ENCODE assay signal across 27 cellular contexts in genomic region chr11:119511601-119512000, GRCh38.
"Had no signal": no experiment of that assay in that cellular context is flagged by ENCODE, and none has a peak within 500 bp of the region (broad histone marks: within the 10 kb centered on the region; RNA-seq: fewer than 3 reads in every experiment).

No MANE protein-coding gene starts in this region.

- H3K4me1 ChIP-seq: colonic mucosa, foreskin keratinocyte, psoas muscle, thyroid gland, uterus had no signal

- H3K27me3 ChIP-seq: colonic mucosa, gastroesophageal sphincter, ovary, thyroid gland, uterus had no signal

- H3K27ac Mint-ChIP-seq: naive thymus-derived CD4-positive, alpha-beta T cell; nephron; stimulated activated effector memory CD8-positive, alpha-beta T cell treated with anti-CD3 and anti-CD28 coated beads, Interleukin-12 subunit alpha, Interleukin-12 subunit beta, amount 100 ng/mL, for 72 hours; type B pancreatic cell had no signal

- H3K36me3 ChIP-seq: colonic mucosa, esophagus muscularis mucosa, gastroesophageal sphincter, heart right ventricle, left lung, ovary, sigmoid colon, stomach, thyroid gland, uterus had no signal

- H3K27ac ChIP-seq: colonic mucosa, esophagus muscularis mucosa, foreskin keratinocyte, gastroesophageal sphincter, heart right ventricle, left lung, ovary, psoas muscle, sigmoid colon, stomach, thyroid gland, uterus had no signal

- H3K4me3 ChIP-seq: colonic mucosa, esophagus muscularis mucosa, gastroesophageal sphincter, heart right ventricle, left lung, ovary, psoas muscle, sigmoid colon, stomach, thyroid gland, uterus had no signal

- DNase-seq: colonic mucosa; dermis blood vessel endothelial cell; effector memory CD4-positive, alpha-beta T cell; foreskin keratinocyte; heart right ventricle; hippocampal formation; left cardiac atrium; left lung; mammary epithelial cell; mesendoderm; midbrain; naive thymus-derived CD4-positive, alpha-beta T cell; occipital lobe; ovary; psoas muscle; right cardiac atrium; sigmoid colon; stimulated activated CD4-positive, alpha-beta T cell treated with anti-CD3 and anti-CD28 coated beads, Interleukin-2, amount 100 ng/mL, for 24 hours; stimulated activated CD4-positive, alpha-beta T cell treated with anti-CD3 and anti-CD28 coated beads, Interleukin-4, amount 100 ng/mL, for 24 hours; stomach; thyroid gland; uterus had no signal

- H3K9me3 Mint-ChIP-seq: stimulated activated effector memory CD8-positive, alpha-beta T cell treated with anti-CD3 and anti-CD28 coated beads, Interleukin-12 subunit alpha, Interleukin-12 subunit beta, amount 100 ng/mL, for 72 hours; type B pancreatic cell had no signal

- H3K36me3 Mint-ChIP-seq: naive thymus-derived CD4-positive, alpha-beta T cell; stimulated activated effector memory CD8-positive, alpha-beta T cell treated with anti-CD3 and anti-CD28 coated beads, Interleukin-12 subunit alpha, Interleukin-12 subunit beta, amount 100 ng/mL, for 72 hours; type B pancreatic cell had no signal

- ATAC-seq: gastroesophageal sphincter; left cardiac atrium; left lung; naive thymus-derived CD4-positive, alpha-beta T cell; psoas muscle; right cardiac atrium had no signal

- H3K4me3 Mint-ChIP-seq: naive thymus-derived CD4-positive, alpha-beta T cell; nephron; stimulated activated effector memory CD8-positive, alpha-beta T cell treated with anti-CD3 and anti-CD28 coated beads, Interleukin-12 subunit alpha, Interleukin-12 subunit beta, amount 100 ng/mL, for 72 hours; type B pancreatic cell had no signal

- H3K9me3 ChIP-seq: colonic mucosa, esophagus muscularis mucosa, gastroesophageal sphincter, heart right ventricle, left lung, ovary, psoas muscle, sigmoid colon, stomach, thyroid gland, uterus had no signal
